ENCODE assay signal across 18 cellular contexts in the genomic region with DNA sequence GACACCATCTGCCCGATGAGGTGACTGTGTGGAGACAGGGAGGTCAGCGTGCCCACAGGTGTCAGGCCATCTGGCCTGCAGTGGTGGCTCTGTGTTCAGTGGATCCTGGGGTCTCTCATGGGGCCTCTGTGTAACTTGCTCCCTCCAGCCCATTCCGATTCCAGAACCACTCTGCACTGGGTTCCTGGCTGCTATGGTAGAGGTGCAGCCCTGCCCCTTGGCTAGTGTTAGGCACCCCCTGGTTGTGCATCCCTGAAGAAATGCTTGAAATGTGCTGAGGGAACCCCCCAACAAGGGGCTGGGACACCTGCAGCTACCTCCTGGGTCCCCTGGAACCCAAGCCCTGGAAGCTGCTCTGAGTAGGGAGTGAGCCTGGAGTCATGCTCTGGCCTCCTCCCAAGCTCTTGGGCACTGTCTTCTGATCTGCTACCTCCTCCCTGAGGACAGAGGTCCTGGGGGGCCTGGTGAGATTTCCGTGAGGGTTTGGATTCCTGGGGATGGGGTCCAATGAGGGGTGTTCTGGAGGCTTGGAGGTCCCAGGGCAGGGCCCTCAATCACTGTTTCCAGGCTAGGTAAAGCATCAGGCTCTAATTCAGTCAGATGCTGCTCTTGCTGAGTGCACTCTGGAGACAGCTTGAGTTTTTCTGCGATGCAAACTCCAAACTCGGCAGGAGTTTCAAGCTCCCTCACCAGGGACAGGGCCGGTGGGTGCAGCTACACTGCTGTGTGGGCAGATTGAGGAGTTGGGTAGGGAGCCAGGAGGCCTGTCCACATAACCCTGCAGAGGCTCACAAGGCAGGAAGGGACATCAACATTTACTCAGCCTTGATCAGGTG. TPM values are rescaled to one million over a fixed set of nuclear protein-coding genes. Genes with fewer than 3 reads are reported as not detected.
DNase-seq lines count a peak whose midpoint lies in the region; ATAC-seq and TF ChIP-seq lines count a peak whose summit lies in the region.
"Had no signal": no experiment of that assay in that cellular context is flagged by ENCODE, and none has a peak within 500 bp of the region (broad histone marks: within the 10 kb centered on the region; RNA-seq: fewer than 3 reads in every experiment).

No MANE protein-coding gene starts in this region.

- intact Hi-C loops in breast epithelium (cut with DNase I; ENCODE audit: low total_unique reads) = no loop called here
- intact Hi-C loops in mammary epithelial cell (cut with micrococcal nuclease) = no loop called here
- intact Hi-C loops in upper lobe of right lung (cut with DNase I) = no loop called here
- intact Hi-C loops in psoas muscle (cut with DNase I) = no loop called here

- WGBS in mammary epithelial cell (ENCODE audit: low coverage, missing lambda C conversion rate) = 44% methylated on average over 5 of the region's 7 CpGs
- WGBS in psoas muscle, 3 donors = 61 to 71% (median 67%) methylated on average over 7 of the region's 7 CpGs

- no peaks in the 10 kb centered on the region for H3K4me1 Mint-ChIP-seq in activated CD8-positive, alpha-beta memory T cell treated with anti-CD3 and anti-CD28 coated beads, Interleukin-2, amount 10 ng/mL, durations not matched to agents 7 days and 5 days

- CTCF ChIA-PET in mammary epithelial cell (lab: Charles Lee; ENCODE audit: low non-redundant PET) = no interaction called here
- CTCF ChIA-PET in activated CD8-positive, alpha-beta memory T cell treated with anti-CD3 and anti-CD28 coated beads, Interleukin-2, amount 10 ng/mL, durations not matched to agents 7 days and 5 days (lab: Charles Lee) = no interaction called here

- dilution Hi-C loops in mammary epithelial cell (cut with HindIII; ENCODE audit: low sequenced_read_pairs) = no loop called here

- no TSS peak for BruUV-seq in mammary epithelial cell (replicated peaks; lab: Mats Ljungman, UMichigan)

- no peaks in the 10 kb centered on the region for H3K79me2 ChIP-seq in mammary epithelial cell (ENCODE audit: insufficient read depth, low read length)

- no peaks in the 10 kb centered on the region for H3K4me1 ChIP-seq in breast epithelium
- no peaks in the 10 kb centered on the region for H3K4me1 ChIP-seq in mammary epithelial cell (ENCODE audit: insufficient read depth, low read length)
- H3K4me1 ChIP-seq in upper lobe of right lung = no peaks in the 10 kb centered on the region
- H3K4me1 ChIP-seq in psoas muscle = no peaks in the 10 kb centered on the region

- peak; percentile 7 to 14 for DNase-seq in breast epithelium (ENCODE audit: low spot score in 2 of 2)
- no peak for DNase-seq in mammary epithelial cell
- peak; percentile 34 for DNase-seq in activated CD8-positive, alpha-beta memory T cell treated with anti-CD3 and anti-CD28 coated beads, Interleukin-2, amount 10 ng/mL, durations not matched to agents 7 days and 5 days
- DNase-seq in mesenteric fat pad (ENCODE audit: low spot score) = peak; percentile 73
- peak; percentile 28 for DNase-seq in upper lobe of right lung
- no peak for DNase-seq in NCI-H187 treated with DMSO at 0.1 percent for 48 hours (lab: John Stamatoyannopoulos, UW)
- DNase-seq in psoas muscle = no peak
- DNase-seq: ACHN, HFFc6, KG1, MG63, NCI-H1092 treated with DMSO at 0.1 percent for 48 hours, NCI-H1694, NCI-H69, PC-9 had no signal

- no peak overlapping the region for H3K4me3 Mint-ChIP-seq in activated CD8-positive, alpha-beta memory T cell treated with anti-CD3 and anti-CD28 coated beads, Interleukin-2, amount 10 ng/mL, durations not matched to agents 7 days and 5 days
- H3K4me3 Mint-ChIP-seq: CD8-positive, alpha-beta T cell; HFFc6 had no signal

- H3K9ac ChIP-seq in mammary epithelial cell (ENCODE audit: insufficient read depth, low read length) = no peak overlapping the region

- no peak overlapping the region for H2AFZ ChIP-seq in mammary epithelial cell (ENCODE audit: low read depth, low read length)
- H2AFZ ChIP-seq: PC-9 had no signal

- no peak for TF ChIP-seq POLR2A in breast epithelium (IDR thresholded peaks at IDR 0.05)

- in situ Hi-C loops in mammary epithelial cell (cut with MboI; ENCODE audit: low sequenced_read_pairs in 2 of 2) = no loop called here

- H3K4me2 ChIP-seq in mammary epithelial cell (ENCODE audit: insufficient read depth, low read depth, low read length) = no peak overlapping the region
- H3K4me2 ChIP-seq: PC-9 had no signal

- H3K36me3 ChIP-seq in breast epithelium (no peaks in the 10 kb centered on the region), mammary epithelial cell (ENCODE audit: insufficient read depth, low read length) (no peaks in the 10 kb centered on the region), upper lobe of right lung (no peaks in the 10 kb centered on the region), psoas muscle (ENCODE audit: insufficient read depth in 1 of 2, low read depth in 1 of 2) (no peaks in the 10 kb centered on the region)
- H3K36me3 ChIP-seq: MG63 had no signal

- H3K27ac ChIP-seq in breast epithelium (no peak overlapping the region), mammary epithelial cell (ENCODE audit: insufficient read depth, low read depth, low read length) (no peak overlapping the region), upper lobe of right lung (no peak overlapping the region), psoas muscle (no peak overlapping the region)
- H3K27ac ChIP-seq: PC-9 had no signal

- peaks cover 2% of the 10 kb centered on the region for H3K27me3 Mint-ChIP-seq in activated CD8-positive, alpha-beta memory T cell treated with anti-CD3 and anti-CD28 coated beads, Interleukin-2, amount 10 ng/mL, durations not matched to agents 7 days and 5 days

- no peak overlapping the region for H3K27ac Mint-ChIP-seq in activated CD8-positive, alpha-beta memory T cell treated with anti-CD3 and anti-CD28 coated beads, Interleukin-2, amount 10 ng/mL, durations not matched to agents 7 days and 5 days
- H3K27ac Mint-ChIP-seq: CD8-positive, alpha-beta T cell; HFFc6 had no signal

- H3K4me3 ChIP-seq in breast epithelium (no peak overlapping the region), mammary epithelial cell (replicated peaks in 1 of 3; ENCODE audit: insufficient read depth in 1 of 3, low read depth in 2 of 3, low read length in 3 of 3) (no peak overlapping the region), upper lobe of right lung (no peak overlapping the region), psoas muscle (no peak overlapping the region)
- H3K4me3 ChIP-seq: MG63, PC-9 had no signal

- TF ChIP-seq CTCF in breast epithelium (IDR thresholded peaks at IDR 0.05) (no peak), mammary epithelial cell (conservative IDR thresholded peaks at IDR 0.05 in 1 of 2, IDR thresholded peaks at IDR 0.05 in 1 of 2; ENCODE audit: extremely low read depth in 1 of 2, insufficient read depth in 1 of 2, low read depth in 1 of 2, low read length in 2 of 2) (no peak), upper lobe of right lung (IDR thresholded peaks at IDR 0.05) (no peak), psoas muscle (IDR thresholded peaks at IDR 0.05) (no peak)

- H3K9me3 ChIP-seq in breast epithelium (no peaks in the 10 kb centered on the region), mammary epithelial cell (replicated peaks; ENCODE audit: insufficient read depth, low read length) (no peaks in the 10 kb centered on the region), upper lobe of right lung (no peaks in the 10 kb centered on the region), psoas muscle (no peaks in the 10 kb centered on the region)
- H3K9me3 ChIP-seq: MG63 had no signal

- no peak for ATAC-seq in activated CD8-positive, alpha-beta memory T cell treated with anti-CD3 and anti-CD28 coated beads, Interleukin-2, amount 10 ng/mL, durations not matched to agents 7 days and 5 days
- ATAC-seq in upper lobe of right lung (no peak), psoas muscle (no peak)
- ATAC-seq: CD8-positive, alpha-beta T cell had no signal

- no peaks in the 10 kb centered on the region for H3K27me3 ChIP-seq in breast epithelium
- H3K27me3 ChIP-seq in mammary epithelial cell (ENCODE audit: insufficient read depth, low read length) = no peaks in the 10 kb centered on the region
- no peaks in the 10 kb centered on the region for H3K27me3 ChIP-seq in upper lobe of right lung
- no peaks in the 10 kb centered on the region for H3K27me3 ChIP-seq in psoas muscle (ENCODE audit: insufficient read depth in 3 of 3, low read length in 2 of 3)
- H3K27me3 ChIP-seq: MG63 had no signal

- no peaks in the 10 kb centered on the region for H3K36me3 Mint-ChIP-seq in activated CD8-positive, alpha-beta memory T cell treated with anti-CD3 and anti-CD28 coated beads, Interleukin-2, amount 10 ng/mL, durations not matched to agents 7 days and 5 days
- H3K36me3 Mint-ChIP-seq: CD8-positive, alpha-beta T cell had no signal

- no peaks in the 10 kb centered on the region for H3K9me3 Mint-ChIP-seq in activated CD8-positive, alpha-beta memory T cell treated with anti-CD3 and anti-CD28 coated beads, Interleukin-2, amount 10 ng/mL, durations not matched to agents 7 days and 5 days (ENCODE audit: low read depth)
- H3K9me3 Mint-ChIP-seq: CD8-positive, alpha-beta T cell; HFFc6 had no signal

- no peaks in the 10 kb centered on the region for H4K20me1 ChIP-seq in mammary epithelial cell (ENCODE audit: insufficient read depth, low read length)

RNA-seq across cellular contexts. Expression of gene RAMP3, which starts 27.7 kb away (rescaled TPM):
- total RNA-seq in breast epithelium (100 to 1,000 TPM in 1 of 3 donors, 10 to 100 TPM in 2; 11.7 to 103 (median 76.8) TPM), mammary epithelial cell (not detected), mesenteric fat pad (49.2 TPM), upper lobe of right lung (255 TPM), psoas muscle (10 to 100 TPM in 3 of 4 donors, 1 to 10 TPM in 1; 9.9 to 17.6 (median 14.5) TPM)
- polyA plus RNA-seq in mammary epithelial cell (not detected), psoas muscle (10 to 100 TPM; 14.0 to 18.0 (median 16.3) TPM)
- polyA minus RNA-seq in mammary epithelial cell = not detected
- total RNA-seq in activated CD8-positive, alpha-beta memory T cell treated with anti-CD3 and anti-CD28 coated beads, Interleukin-2, amount 10 ng/mL, durations not matched to agents 7 days and 5 days = not detected
- total RNA-seq: CD8-positive, alpha-beta T cell; Daoy; HFFc6; PC-9 had no signal
- polyA plus RNA-seq: BJ had no signal

Comparison
In these comparisons a context has a peak if more than half of its experiments do, and no peak if none do; other contexts are left out.
1. DNase-seq: peak in breast epithelium (2 of 2), activated CD8-positive, alpha-beta memory T cell treated with anti-CD3 and anti-CD28 coated beads, Interleukin-2, amount 10 ng/mL, durations not matched to agents 7 days and 5 days (single experiment), mesenteric fat pad (single experiment) and upper lobe of right lung (single experiment); none in mammary epithelial cell (single experiment), NCI-H187 treated with DMSO at 0.1 percent for 48 hours (single experiment) and psoas muscle (0 of 2).
2. RNA of gene RAMP3, which starts 27.7 kb away (total RNA-seq): 255 TPM in upper lobe of right lung (single experiment), 11.7 to 103 TPM in breast epithelium, 49.2 TPM in mesenteric fat pad (single experiment) and 9.9 to 17.6 TPM in psoas muscle; not detected in activated CD8-positive, alpha-beta memory T cell treated with anti-CD3 and anti-CD28 coated beads, Interleukin-2, amount 10 ng/mL, durations not matched to agents 7 days and 5 days and not detected in mammary epithelial cell; every median in the first group is over 4 times any median in the second.